1 cellular context compared by ENCODE assay signal in the genomic region with DNA sequence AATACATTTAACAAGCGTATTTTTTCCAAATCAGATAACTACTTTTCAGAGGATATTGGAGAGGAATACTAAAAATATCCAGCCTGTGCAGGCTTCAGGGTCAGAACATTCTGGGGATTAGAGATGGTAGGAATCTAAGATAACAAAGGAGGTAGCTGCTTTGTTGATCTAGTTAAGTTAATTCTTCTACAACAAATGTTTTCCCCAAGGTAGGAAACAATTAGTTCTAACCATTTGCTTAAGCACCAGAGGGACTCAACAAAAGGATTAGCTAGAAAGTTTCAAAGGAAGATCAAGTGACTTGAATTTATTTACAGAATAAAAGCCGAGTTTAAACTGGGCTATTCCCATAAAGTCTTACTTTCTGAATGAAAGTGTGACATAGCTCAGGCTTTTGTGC.
TF ChIP-seq lines count a peak whose summit lies in the region.

No MANE protein-coding gene starts in this region.

TF ChIP-seq in GM23338, 12 proteins besides CTCF, POLR2A, EP300 and RAD21:
- TF ChIP-seq ZNF462 (CRISPR knock-in tag; IDR thresholded peaks at IDR 0.05) (peak; percentile 27; the same call in 1 of the 2 replicates), CREB1 (CRISPR knock-in tag; IDR thresholded peaks at IDR 0.05; ENCODE audit: low read depth) (no peak)
